ENCODE assay signal across 8 cellular contexts in the genomic region with DNA sequence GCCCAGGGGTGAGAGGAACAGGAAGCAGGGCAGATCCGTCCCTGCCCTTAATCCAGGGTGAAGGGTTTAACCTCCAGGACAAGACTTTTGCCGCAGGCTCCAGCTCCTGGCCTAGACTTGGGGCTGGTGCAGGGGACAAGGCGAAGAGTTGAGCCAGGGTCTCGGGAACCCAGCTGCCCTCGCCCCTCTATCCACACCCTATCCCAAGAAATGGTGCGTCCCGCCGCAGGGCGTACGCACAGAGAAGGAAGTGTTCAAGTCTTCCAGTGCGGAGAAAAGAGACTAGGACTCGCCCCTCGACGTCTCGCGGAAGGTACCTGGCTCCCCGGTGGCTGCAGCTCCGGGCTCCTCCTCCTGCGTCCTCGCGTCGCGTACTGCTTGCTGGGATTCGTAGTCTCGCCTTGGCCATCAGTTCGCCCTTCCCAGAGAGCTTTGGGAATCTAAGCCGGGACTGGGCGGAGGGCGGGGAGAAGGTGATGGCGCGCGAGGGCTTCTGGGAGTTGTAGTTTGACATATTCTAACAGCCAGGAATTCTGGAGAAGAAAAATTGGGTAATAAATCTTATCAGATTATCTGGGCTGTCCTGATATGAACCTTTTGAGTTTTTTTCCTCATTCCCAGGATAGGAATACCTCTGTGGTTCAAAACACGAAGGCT. TPM values are rescaled to one million over a fixed set of nuclear protein-coding genes. Genes with fewer than 3 reads are reported as not detected.
DNase-seq lines count a peak whose midpoint lies in the region; ATAC-seq, FAIRE-seq and TF ChIP-seq lines count a peak whose summit lies in the region.

A gene with protein sequence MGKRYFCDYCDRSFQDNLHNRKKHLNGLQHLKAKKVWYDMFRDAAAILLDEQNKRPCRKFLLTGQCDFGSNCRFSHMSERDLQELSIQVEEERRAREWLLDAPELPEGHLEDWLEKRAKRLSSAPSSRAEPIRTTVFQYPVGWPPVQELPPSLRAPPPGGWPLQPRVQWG (minus strand): TSS at position 376 of the 657 bp plus-strand sequence. CDS start 18,463 bp downstream, outside the sequence.

- peaks cover 0 to 4% of the 10 kb centered on the region in 2 experiments; a peak in 1 of 5 replicates for H3K27me3 ChIP-seq in HepG2 (ENCODE audit: control insufficient read depth in 1 of 2, insufficient read depth in 2 of 2, low read length in 2 of 2)

- H3K9ac ChIP-seq in HepG2 (ENCODE audit: insufficient read depth, low read depth, low read length), result peak within 1 kb of the TSS; percentile 94

- TF ChIP-seq EP300 in HepG2 (IDR thresholded peaks at IDR 0.05; ENCODE audit: low read depth in 2 of 2, low read length in 2 of 2) (0 out of 4 replicates have a peak, but pooled peaks of 1 of the 2 experiments have one; percentile 2), HepG2 (CRISPR knock-in tag; IDR thresholded peaks at IDR 0.05; ENCODE audit: borderline replicate concordance) (peak; percentile 58)

- BruUV-seq in HepG2 (replicated peaks; lab: Mats Ljungman, UMichigan), result no TSS peak

- H3K9me3 Mint-ChIP-seq in activated CD4-positive, alpha-beta memory T cell treated with anti-CD3 and anti-CD28 coated beads for 36 hours, result no peaks in the 10 kb centered on the region

- H2AFZ ChIP-seq in HepG2 (ENCODE audit: low read length), result peak within 1 kb of the TSS; percentile 71

- POLR2A ChIA-PET in activated CD4-positive, alpha-beta memory T cell treated with anti-CD3 and anti-CD28 coated beads for 36 hours (lab: Charles Lee), result interaction anchor here (0.7 to 1.3 kb wide), 4 partner anchors 15 to 163 kb away, joined by 3 to 4 read pairs (median 4); no protein-coding TSS in a partner anchor
- POLR2A ChIA-PET in HepG2 (lab: Yijun Ruan, JAX), result interaction anchor here (0.8 to 2.2 kb wide), 20 partner anchors 10 to 657 kb away, joined by 3 to 31 read pairs (median 4); partner anchors contain the start of genes ASCC2 and TBC1D10A

- H3K4me1 Mint-ChIP-seq in activated CD4-positive, alpha-beta memory T cell treated with anti-CD3 and anti-CD28 coated beads for 36 hours (ENCODE audit: low read depth), result peaks cover 26% of the 10 kb centered on the region

- in situ Hi-C loops in HepG2 (cut with HindIII; ENCODE audit: extremely low pct_ligation_motif_present, low pct_unique_long_range_greater_than_20kb), result no loop called here

- no peaks in the 10 kb centered on the region for H4K20me1 ChIP-seq in HepG2 (ENCODE audit: insufficient read depth, low read length)

- DNase-seq in NCI-H82 treated with DMSO at 0.1 percent for 48 hours (lab: John Stamatoyannopoulos, UW; ENCODE audit: unreplicated experiment) (peak; percentile 87), dermis microvascular lymphatic vessel endothelial cell (ENCODE audit: low read depth in 2 of 2) (peak; percentile 89 to 96), HepG2 (ENCODE audit: low spot score) (peak; percentile 96)
- peak; percentile 96 for DNase-seq in activated CD4-positive, alpha-beta memory T cell treated with anti-CD3 and anti-CD28 coated beads for 36 hours
- peak; percentile 89 for DNase-seq in stimulated activated CD4-positive, alpha-beta T cell treated with anti-CD3 and anti-CD28 coated beads, Interleukin-4, amount 100 ng/mL, for 1 hour

- peak; percentile 74 to 91 for TF ChIP-seq POLR2A in HepG2 (IDR thresholded peaks at IDR 0.05; ENCODE audit: insufficient read depth in 1 of 2, low read depth in 2 of 2, low read length in 2 of 2)

- peaks cover 57% of the 10 kb centered on the region for H3K4me1 ChIP-seq in HepG2 (ENCODE audit: insufficient read depth, low read length)

- peak within 1 kb of the TSS; percentile 94 for H3K27ac Mint-ChIP-seq in activated CD4-positive, alpha-beta memory T cell treated with anti-CD3 and anti-CD28 coated beads for 36 hours

- peak; percentile 92 for FAIRE-seq in HepG2 (lab: Jason Lieb, UNC)

- H3K4me3 ChIP-seq in HepG2 (replicated peaks in 1 of 3; ENCODE audit: insufficient read depth in 1 of 3, low read depth in 2 of 3, low read length in 3 of 3), result peak within 1 kb of the TSS; percentile 95

- peak within 1 kb of the TSS; percentile 87 for H3K4me2 ChIP-seq in HepG2 (ENCODE audit: low read depth, low read length)

- intact Hi-C loops in activated CD4-positive, alpha-beta memory T cell treated with anti-CD3 and anti-CD28 coated beads for 36 hours (cut with micrococcal nuclease), result loop anchor here (1.0 to 10.0 kb wide), 7 partner anchors 72 to 1024 kb away; partner anchors contain the start of genes ASCC2, CHEK2, HSCB and MTMR3
- intact Hi-C loops in HepG2 (cut with micrococcal nuclease; ENCODE audit: unreplicated experiment), result loop anchor here (1.0 to 2.0 kb wide), 3 partner anchors 16 to 116 kb away; partner anchors contain the start of genes ASCC2 and MTMR3

- peaks cover 33% of the 10 kb centered on the region for H3K79me2 ChIP-seq in HepG2 (ENCODE audit: insufficient read depth, low read length)

- H3K36me3 Mint-ChIP-seq in activated CD4-positive, alpha-beta memory T cell treated with anti-CD3 and anti-CD28 coated beads for 36 hours, result peaks cover 19% of the 10 kb centered on the region

- H3K27me3 Mint-ChIP-seq in activated CD4-positive, alpha-beta memory T cell treated with anti-CD3 and anti-CD28 coated beads for 36 hours, result no peaks in the 10 kb centered on the region

- TF ChIP-seq RAD21 in HepG2 (CRISPR knock-in tag; IDR thresholded peaks at IDR 0.05), result no peak

- WGBS in HepG2 (ENCODE audit: low lambda C conversion rate), result 2% methylated on average over 25 of the region's 33 CpGs

- no peaks in the 10 kb centered on the region; a peak in 1 of 5 replicates for H3K36me3 ChIP-seq in HepG2 (replicated peaks in 1 of 2; ENCODE audit: control insufficient read depth in 1 of 2, insufficient read depth in 2 of 2, low read length in 2 of 2)

- H3K9me3 ChIP-seq in HepG2 (ENCODE audit: low read length), result no peaks in the 10 kb centered on the region

- H3K4me3 Mint-ChIP-seq in activated CD4-positive, alpha-beta memory T cell treated with anti-CD3 and anti-CD28 coated beads for 36 hours, result peak within 1 kb of the TSS; percentile 100

- TF ChIP-seq CTCF in C4-2B (conservative IDR thresholded peaks at IDR 0.05), result no peak
- TF ChIP-seq CTCF in HepG2 (CRISPR knock-in tag; IDR thresholded peaks at IDR 0.05), result no peak

- H3K27ac ChIP-seq in C4-2B (peak within 1 kb of the TSS; percentile 92), HepG2 (ENCODE audit: extremely low read length, insufficient read depth, low read length) (peak within 1 kb of the TSS; percentile 88)

- ATAC-seq in GM19397 (IDR thresholded peaks at IDR 0.05; ENCODE audit: unreplicated experiment), result peak; percentile 85
- peak; percentile 79 for ATAC-seq in HG03571 (IDR thresholded peaks at IDR 0.05; ENCODE audit: unreplicated experiment)
- ATAC-seq in HepG2, result peak; percentile 94

- CTCF ChIA-PET in activated CD4-positive, alpha-beta memory T cell treated with anti-CD3 and anti-CD28 coated beads for 36 hours (lab: Charles Lee), result interaction anchor here (0.8 to 1.4 kb wide), 3 partner anchors 131 to 238 kb away, joined by 3 to 4 read pairs (median 4); no protein-coding TSS in a partner anchor
- CTCF ChIA-PET in HepG2 (lab: Yijun Ruan, JAX; ENCODE audit: low intra/inter-chr PET ratio, low total read pairs), result no interaction called here

TF ChIP-seq in HepG2, 621 proteins besides CTCF, POLR2A, EP300 and RAD21 (continues in another document):
- TF ChIP-seq IKZF5 (CRISPR knock-in tag; IDR thresholded peaks at IDR 0.05) (peak; percentile 71), MBNL3 (CRISPR knock-in tag; conservative IDR thresholded peaks at IDR 0.05) (no peak), ZFP36L1 (CRISPR knock-in tag; IDR thresholded peaks at IDR 0.05) (peak; percentile 79; the same call in 1 of the 2 replicates), ZNF530 (CRISPR knock-in tag; IDR thresholded peaks at IDR 0.05; ENCODE audit: low read depth) (no peak), GLI4 (CRISPR knock-in tag; IDR thresholded peaks at IDR 0.05; ENCODE audit: borderline replicate concordance) (no peak), HHEX (CRISPR knock-in tag; IDR thresholded peaks at IDR 0.05) (no peak)

RNA-seq across cellular contexts. Expression of the gene that starts here (rescaled TPM):
- 10 to 100 TPM; 18.1 to 20.6 TPM for total RNA-seq in activated CD4-positive, alpha-beta memory T cell treated with anti-CD3 and anti-CD28 coated beads for 36 hours
- 13.7 and 17.1 TPM in 2 replicates for total RNA-seq in dermis microvascular lymphatic vessel endothelial cell
- total RNA-seq in HepG2 (2016; rRNA removed; fragmentation: Illumina TruSeq; extraction: Trizol), result 27.8 and 34.7 TPM in 2 replicates
- total RNA-seq in HepG2 (2016; cell fraction: cytosol; rRNA removed; fragmentation: Illumina TruSeq; extraction: Trizol; ENCODE audit: low read depth), result 11.5 and 12.9 TPM in 2 replicates
- total RNA-seq in HepG2 (2016; cell fraction: insoluble cytoplasmic fraction; rRNA removed; fragmentation: Illumina TruSeq; extraction: Trizol), result 26.3 and 38.9 TPM in 2 replicates
- total RNA-seq in HepG2 (2016; cell fraction: membrane; rRNA removed; fragmentation: Illumina TruSeq; extraction: Trizol), result 9.5 and 12.3 TPM in 2 replicates
- 9.1 and 10.6 TPM in 2 replicates for total RNA-seq in HepG2 (2016; cell fraction: nucleus; rRNA removed; fragmentation: Illumina TruSeq; extraction: Trizol)
- 20.7 and 23.3 TPM in 2 replicates for polyA plus RNA-seq in HepG2 (2011; rRNA removed)
- 17.4 and 24.4 TPM in 2 replicates for polyA plus RNA-seq in HepG2 (2011; cell fraction: cytosol; rRNA removed)
- 14.3 and 16.6 TPM in 2 replicates for polyA plus RNA-seq in HepG2 (2011; cell fraction: nucleus; rRNA removed)
- polyA plus RNA-seq in HepG2 (2012), result 11.6 and 14.1 TPM in 2 replicates
- polyA plus RNA-seq in HepG2 (2016; cell fraction: cytosol; fragmentation: Illumina TruSeq; extraction: Trizol; ENCODE audit: low read depth), result 9.4 and 11.6 TPM in 2 replicates
- polyA plus RNA-seq in HepG2 (2016; cell fraction: insoluble cytoplasmic fraction; fragmentation: Illumina TruSeq; extraction: Trizol; ENCODE audit: low read depth), result 32.3 and 35.6 TPM in 2 replicates
- 8.4 and 9.8 TPM in 2 replicates for polyA plus RNA-seq in HepG2 (2016; cell fraction: membrane; fragmentation: Illumina TruSeq; extraction: Trizol; ENCODE audit: low read depth)
- polyA plus RNA-seq in HepG2 (2016; cell fraction: nucleus; fragmentation: Illumina TruSeq; extraction: Trizol; ENCODE audit: insufficient read depth, low read depth), result 15.3 and 17.8 TPM in 2 replicates
- 4.4 and 7.5 TPM in 2 replicates for polyA minus RNA-seq in HepG2 (2011; rRNA and poly(A)+ RNA removed; ENCODE audit: low replicate concordance)
- polyA minus RNA-seq in HepG2 (2011; cell fraction: cytosol; rRNA and poly(A)+ RNA removed), result 4.7 and 6.3 TPM in 2 replicates
- 2.8 and 4.1 TPM in 2 replicates for polyA minus RNA-seq in HepG2 (2011; cell fraction: nucleus; rRNA and poly(A)+ RNA removed)

Comparison
In these comparisons a context has a peak if more than half of its experiments do, and no peak if none do; other contexts are left out.
1. Peak in every context shown above with its lines: DNase-seq, ATAC-seq, H3K4me3 ChIP-seq and H3K27ac ChIP-seq.